8 cellular contexts compared by ENCODE assay signal in the genomic region with DNA sequence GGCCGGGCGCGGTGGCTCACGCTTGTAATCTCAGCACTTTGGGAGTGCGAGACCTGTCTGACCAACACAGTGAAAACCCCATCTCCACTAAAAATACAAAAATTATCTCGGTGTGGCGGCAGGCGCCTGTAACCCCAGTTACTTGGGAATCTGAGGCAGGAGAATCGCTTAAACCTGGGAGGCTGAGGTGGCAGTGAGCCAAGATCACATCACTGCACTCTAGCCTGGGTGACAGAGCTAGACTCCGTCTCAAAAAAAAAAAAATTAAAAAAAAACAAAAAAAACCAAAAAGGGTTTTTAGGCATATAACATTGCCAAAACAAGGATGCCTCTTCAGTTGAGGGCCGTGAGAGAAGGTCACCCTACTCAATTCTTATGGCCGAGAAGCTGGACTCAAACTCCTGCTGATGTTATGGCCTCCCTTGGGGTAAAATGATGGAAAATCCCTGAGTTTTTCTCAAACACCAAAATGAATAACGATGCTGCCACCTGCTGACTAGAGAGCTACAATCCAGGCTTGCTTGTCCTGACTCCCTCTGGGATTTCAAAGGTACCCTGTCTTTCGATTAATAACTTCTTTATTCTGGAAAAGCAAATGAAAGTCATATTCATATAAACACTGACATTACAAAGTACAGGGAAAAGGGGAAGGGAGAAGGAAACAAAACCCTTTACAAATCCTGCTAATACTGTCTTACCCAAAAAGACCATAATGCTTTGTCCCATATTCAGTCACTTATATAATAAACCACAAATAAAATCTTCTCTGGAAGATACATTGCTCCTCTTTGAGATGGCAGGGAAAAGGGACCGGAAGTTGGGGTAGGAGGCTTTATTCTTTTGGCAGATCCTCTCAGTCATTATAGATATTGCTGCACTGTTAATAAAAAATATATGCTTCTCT. TPM values are rescaled to one million over a fixed set of nuclear protein-coding genes. Genes with fewer than 3 reads are reported as not detected.
A peak's percentile ranks its signal among the peaks of the same experiment; 100 is the strongest.
DNase-seq lines count a peak whose midpoint lies in the region; ATAC-seq and TF ChIP-seq lines count a peak whose summit lies in the region.

No MANE protein-coding gene starts in this region.

- no peak overlapping the region for H3K4me3 ChIP-seq in KMS-11 (IDR thresholded peaks at IDR 0.05; ENCODE audit: insufficient read depth, low read depth, low read length)
- no peak overlapping the region for H3K4me3 ChIP-seq in mesenchymal stem cell (ENCODE audit: insufficient read depth in 1 of 2, low read depth in 1 of 2, low read length in 2 of 2)
- H3K4me3 ChIP-seq in vagina, result no peak overlapping the region

- H2BK12ac ChIP-seq in mesenchymal stem cell (ENCODE audit: low read length in 2 of 2), result no peak overlapping the region

- H3K79me1 ChIP-seq in mesenchymal stem cell (replicated peaks; ENCODE audit: low read length, poor library complexity, severe bottlenecking), result peaks cover 2% of the 10 kb centered on the region

- H4K8ac ChIP-seq in mesenchymal stem cell (ENCODE audit: low read length), result no peak overlapping the region

- no peak overlapping the region for H2BK15ac ChIP-seq in mesenchymal stem cell (ENCODE audit: low read depth, poor library complexity, severe bottlenecking)

- peak overlapping the region in 1 of 2 experiments; percentile 5 for H3K18ac ChIP-seq in mesenchymal stem cell (ENCODE audit: low read depth in 1 of 2, low read length in 2 of 2)

- no peak overlapping the region for H2BK5ac ChIP-seq in mesenchymal stem cell (ENCODE audit: low read depth, low read length, poor library complexity, severe bottlenecking)

- H2AFZ ChIP-seq in KMS-11 (ENCODE audit: low read depth) (no peak overlapping the region), mesenchymal stem cell (ENCODE audit: low read depth, low read length) (no peak overlapping the region)

- no peak overlapping the region for H4K91ac ChIP-seq in mesenchymal stem cell (ENCODE audit: low read length)

- H3K4me2 ChIP-seq in KMS-11 (peak overlapping the region; percentile 81), mesenchymal stem cell (ENCODE audit: low read length, poor library complexity, severe bottlenecking) (no peak overlapping the region)

- ATAC-seq in HG02759 (IDR thresholded peaks at IDR 0.05; ENCODE audit: unreplicated experiment), result no peak

- no peak overlapping the region for H3K14ac ChIP-seq in mesenchymal stem cell (ENCODE audit: low read length in 2 of 2)

- no peaks in the 10 kb centered on the region for H3K9me3 ChIP-seq in mesenchymal stem cell (ENCODE audit: control insufficient read depth, low read length)
- H3K9me3 ChIP-seq in vagina, result no peaks in the 10 kb centered on the region

- H3K27me3 ChIP-seq in KMS-11 (ENCODE audit: insufficient read depth, low read depth) (no peaks in the 10 kb centered on the region), mesenchymal stem cell (ENCODE audit: control insufficient read depth in 1 of 2, insufficient read depth in 1 of 2, low read length in 2 of 2) (no peaks in the 10 kb centered on the region), vagina (no peaks in the 10 kb centered on the region)

- H3K4me1 ChIP-seq in KMS-11 (ENCODE audit: low read depth, poor library complexity, severe bottlenecking) (peaks cover 85% of the 10 kb centered on the region), mesenchymal stem cell (ENCODE audit: control insufficient read depth, insufficient read depth, low read depth, low read length) (peaks cover 15% of the 10 kb centered on the region), vagina (no peaks in the 10 kb centered on the region)

- TF ChIP-seq CTCF in KMS-11 (conservative IDR thresholded peaks at IDR 0.05; ENCODE audit: low read depth, low read length) (peak; percentile 86), vagina (IDR thresholded peaks at IDR 0.05) (peak; percentile 56 to 67 (median 64))

- H3K36me3 ChIP-seq in KMS-11 (ENCODE audit: insufficient read depth) (no peaks in the 10 kb centered on the region), mesenchymal stem cell (ENCODE audit: control insufficient read depth in 1 of 2, insufficient read depth in 2 of 2, low read depth in 1 of 2, low read length in 2 of 2) (peaks cover 30 to 45% of the 10 kb centered on the region in 2 experiments), vagina (peaks cover 0 to 33% of the 10 kb centered on the region in 2 donors)

- TF ChIP-seq POLR2A in vagina (IDR thresholded peaks at IDR 0.05), result no peak

- peak; percentile 26 to 70 for DNase-seq in NCI-H524 (lab: John Stamatoyannopoulos, UW)
- DNase-seq in NCI-H524 treated with DMSO at 0.1 percent for 48 hours (lab: John Stamatoyannopoulos, UW), result no peak
- peak; percentile 74 for DNase-seq in SK-N-DZ (ENCODE audit: low spot score)
- peak; percentile 6 for DNase-seq in effector CD4-positive, alpha-beta T cell
- peak; percentile 85 for DNase-seq in mesenchymal stem cell
- DNase-seq in vagina (ENCODE audit: extremely low spot score in 2 of 2), result no peak

- 71% methylated on average over 12 of the region's 15 CpGs for WGBS in mesenchymal stem cell

- no peak overlapping the region for H2BK120ac ChIP-seq in mesenchymal stem cell (ENCODE audit: low read depth, low read length)

- H3K23ac ChIP-seq in mesenchymal stem cell (ENCODE audit: low read length in 2 of 2), result peak overlapping the region in 1 of 2 experiments; percentile 67

- no peaks in the 10 kb centered on the region for H3K79me2 ChIP-seq in KMS-11 (ENCODE audit: insufficient read depth, low read depth)

- H3K4ac ChIP-seq in mesenchymal stem cell (ENCODE audit: low read depth in 1 of 2, low read length in 2 of 2), result peak overlapping the region in 1 of 2 experiments; percentile 19

- H2AK5ac ChIP-seq in mesenchymal stem cell (ENCODE audit: low read length, severe bottlenecking), result peak overlapping the region; percentile 15

- H3K27ac ChIP-seq in KMS-11 (peak overlapping the region; percentile 87), mesenchymal stem cell (ENCODE audit: low read length, poor library complexity, severe bottlenecking) (peak overlapping the region; percentile 56), vagina (peak overlapping the region; percentile 38)

- H3K9ac ChIP-seq in KMS-11, result no peak overlapping the region; the same call in 1 of the 2 replicates
- peak overlapping the region; percentile 38 for H3K9ac ChIP-seq in mesenchymal stem cell (ENCODE audit: low read length)

- no peaks in the 10 kb centered on the region for H4K20me1 ChIP-seq in KMS-11 (ENCODE audit: insufficient read depth)

- intact Hi-C loops in vagina (cut with DNase I), result loop anchor here (5.0 kb wide), 2 partner anchors 85 to 1610 kb away; no protein-coding TSS in a partner anchor

RNA-seq across cellular contexts. Expression of a gene that starts 10.7 kb away (rescaled TPM):
- polyA plus RNA-seq in SK-N-DZ (2014; cell fraction: cytosol; rRNA removed), result 5.1 and 5.3 TPM in 2 replicates
- 0.23 and 0.59 TPM in 2 replicates for polyA plus RNA-seq in SK-N-DZ (2014; cell fraction: nucleus; rRNA removed)
- 4.8 TPM for polyA plus RNA-seq in mesenchymal stem cell (2013, experiment 1 of 2)
- polyA plus RNA-seq in mesenchymal stem cell (2013, experiment 2 of 2), result 4.9 TPM
- 2.5 TPM for total RNA-seq in vagina

RNA-seq across cellular contexts. Expression of a gene that starts 40.1 kb away (rescaled TPM):
- 34.1 and 34.9 TPM in 2 replicates for polyA plus RNA-seq in SK-N-DZ (2014; cell fraction: cytosol; rRNA removed)
- polyA plus RNA-seq in SK-N-DZ (2014; cell fraction: nucleus; rRNA removed), result 24.1 and 27.3 TPM in 2 replicates
- 41.7 TPM for polyA plus RNA-seq in mesenchymal stem cell (2013, experiment 1 of 2)
- 41.4 TPM for polyA plus RNA-seq in mesenchymal stem cell (2013, experiment 2 of 2)
- 14.2 TPM for total RNA-seq in vagina

RNA-seq across cellular contexts. Expression of a gene that starts 45.6 kb away (rescaled TPM):
- polyA plus RNA-seq in SK-N-DZ (2014; cell fraction: cytosol; rRNA removed), result not detected in 2 replicates
- polyA plus RNA-seq in SK-N-DZ (2014; cell fraction: nucleus; rRNA removed), result not detected in 2 replicates
- not detected for polyA plus RNA-seq in mesenchymal stem cell (2013, experiment 1 of 2)
- not detected for polyA plus RNA-seq in mesenchymal stem cell (2013, experiment 2 of 2)
- total RNA-seq in vagina, result not detected

RNA-seq across cellular contexts. Expression of a gene that starts 49.9 kb away (rescaled TPM):
- polyA plus RNA-seq in SK-N-DZ (2014; cell fraction: cytosol; rRNA removed), result 22.1 and 27.9 TPM in 2 replicates
- polyA plus RNA-seq in SK-N-DZ (2014; cell fraction: nucleus; rRNA removed), result 22.1 and 34.6 TPM in 2 replicates
- 18.3 TPM for polyA plus RNA-seq in mesenchymal stem cell (2013, experiment 1 of 2)
- 16.2 TPM for polyA plus RNA-seq in mesenchymal stem cell (2013, experiment 2 of 2)
- 14.0 TPM for total RNA-seq in vagina

Comparison
In these comparisons a context has a peak if more than half of its experiments do, and no peak if none do; other contexts are left out.
1. DNase-seq: peak in NCI-H524 (2 of 2), SK-N-DZ (single experiment), effector CD4-positive, alpha-beta T cell (single experiment) and mesenchymal stem cell (single experiment); none in NCI-H524 treated with DMSO at 0.1 percent for 48 hours (single experiment) and vagina (0 of 2).
2. Peak in every context shown above with its lines, with median percentiles within 50 percentile points of each other: H3K27ac ChIP-seq.